ENCODE assay signal across 1 cellular context in the genomic region with DNA sequence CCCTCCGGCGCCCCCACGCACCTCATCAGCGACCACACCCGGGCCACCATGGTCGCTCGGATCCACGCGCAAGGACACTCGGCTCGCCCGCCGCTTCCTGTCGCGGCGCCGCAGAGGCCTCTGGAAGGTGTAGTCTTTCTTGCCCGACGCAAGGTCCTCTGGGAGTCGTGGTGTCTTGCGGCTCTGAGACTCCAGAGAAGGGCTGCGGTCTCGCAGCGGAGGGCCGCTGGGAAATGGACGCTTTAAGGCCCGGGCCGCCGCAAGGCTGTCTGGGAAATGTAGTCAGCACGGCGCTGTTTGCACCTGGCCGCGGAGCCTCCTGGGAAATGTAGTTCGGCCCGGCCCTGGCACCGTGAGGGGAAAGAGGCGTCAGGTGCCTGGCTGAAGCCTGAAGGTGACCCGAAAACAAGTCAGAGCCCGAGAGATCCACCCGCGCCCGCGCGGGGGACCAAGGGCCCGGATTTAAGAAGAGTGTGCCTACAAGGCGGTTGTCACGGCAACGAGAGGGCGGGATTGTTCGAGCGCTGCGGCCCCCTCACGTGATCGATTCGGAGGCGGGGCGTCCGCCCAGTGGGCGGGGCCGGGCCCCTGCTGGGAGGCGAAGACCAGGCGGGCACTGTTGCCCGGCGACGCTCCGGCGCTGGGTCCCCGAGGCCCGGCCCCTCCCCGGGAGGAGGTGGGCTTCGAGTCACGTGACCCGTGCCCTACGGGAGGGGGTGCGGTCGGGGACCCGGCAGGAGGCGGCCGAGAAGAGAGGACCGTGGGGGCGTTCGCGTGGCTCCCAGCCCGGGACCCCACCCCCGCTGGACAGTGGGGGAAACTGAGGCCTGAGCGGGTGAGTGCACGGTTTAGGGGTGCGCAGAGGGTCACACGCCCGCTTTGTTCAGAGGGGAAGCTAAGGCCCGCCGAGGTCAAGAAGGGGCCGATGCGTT.
TF ChIP-seq lines count a peak whose summit lies in the region.

A gene with protein sequence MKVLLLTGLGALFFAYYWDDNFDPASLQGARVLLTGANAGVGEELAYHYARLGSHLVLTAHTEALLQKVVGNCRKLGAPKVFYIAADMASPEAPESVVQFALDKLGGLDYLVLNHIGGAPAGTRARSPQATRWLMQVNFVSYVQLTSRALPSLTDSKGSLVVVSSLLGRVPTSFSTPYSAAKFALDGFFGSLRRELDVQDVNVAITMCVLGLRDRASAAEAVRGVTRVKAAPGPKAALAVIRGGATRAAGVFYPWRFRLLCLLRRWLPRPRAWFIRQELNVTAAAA (plus strand): TSS at position 591 of the 932 bp plus-strand sequence. CDS start 3,806 bp downstream, outside the sequence.
A gene with protein sequence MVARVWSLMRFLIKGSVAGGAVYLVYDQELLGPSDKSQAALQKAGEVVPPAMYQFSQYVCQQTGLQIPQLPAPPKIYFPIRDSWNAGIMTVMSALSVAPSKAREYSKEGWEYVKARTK (minus strand): TSS at position 80 of the 932 bp plus-strand sequence. CDS start 30 bp downstream, at position 50.

TF ChIP-seq in GM12878, 131 proteins besides CTCF, POLR2A, EP300 and RAD21 (continued from another document and continues in another):
- TF ChIP-seq, protein P1, sequence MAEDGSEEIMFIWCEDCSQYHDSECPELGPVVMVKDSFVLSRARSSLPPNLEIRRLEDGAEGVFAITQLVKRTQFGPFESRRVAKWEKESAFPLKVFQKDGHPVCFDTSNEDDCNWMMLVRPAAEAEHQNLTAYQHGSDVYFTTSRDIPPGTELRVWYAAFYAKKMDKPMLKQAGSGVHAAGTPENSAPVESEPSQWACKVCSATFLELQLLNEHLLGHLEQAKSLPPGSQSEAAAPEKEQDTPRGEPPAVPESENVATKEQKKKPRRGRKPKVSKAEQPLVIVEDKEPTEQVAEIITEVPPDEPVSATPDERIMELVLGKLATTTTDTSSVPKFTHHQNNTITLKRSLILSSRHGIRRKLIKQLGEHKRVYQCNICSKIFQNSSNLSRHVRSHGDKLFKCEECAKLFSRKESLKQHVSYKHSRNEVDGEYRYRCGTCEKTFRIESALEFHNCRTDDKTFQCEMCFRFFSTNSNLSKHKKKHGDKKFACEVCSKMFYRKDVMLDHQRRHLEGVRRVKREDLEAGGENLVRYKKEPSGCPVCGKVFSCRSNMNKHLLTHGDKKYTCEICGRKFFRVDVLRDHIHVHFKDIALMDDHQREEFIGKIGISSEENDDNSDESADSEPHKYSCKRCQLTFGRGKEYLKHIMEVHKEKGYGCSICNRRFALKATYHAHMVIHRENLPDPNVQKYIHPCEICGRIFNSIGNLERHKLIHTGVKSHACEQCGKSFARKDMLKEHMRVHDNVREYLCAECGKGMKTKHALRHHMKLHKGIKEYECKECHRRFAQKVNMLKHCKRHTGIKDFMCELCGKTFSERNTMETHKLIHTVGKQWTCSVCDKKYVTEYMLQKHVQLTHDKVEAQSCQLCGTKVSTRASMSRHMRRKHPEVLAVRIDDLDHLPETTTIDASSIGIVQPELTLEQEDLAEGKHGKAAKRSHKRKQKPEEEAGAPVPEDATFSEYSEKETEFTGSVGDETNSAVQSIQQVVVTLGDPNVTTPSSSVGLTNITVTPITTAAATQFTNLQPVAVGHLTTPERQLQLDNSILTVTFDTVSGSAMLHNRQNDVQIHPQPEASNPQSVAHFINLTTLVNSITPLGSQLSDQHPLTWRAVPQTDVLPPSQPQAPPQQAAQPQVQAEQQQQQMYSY (CRISPR knock-in tag; IDR thresholded peaks at IDR 0.05): peak; percentile 68; the same call in 1 of the 2 replicates
- TF ChIP-seq RCOR1 (conservative IDR thresholded peaks at IDR 0.05; ENCODE audit: low read depth, low read length) (no peak), IKZF2 (IDR thresholded peaks at IDR 0.05) (no peak; a peak in 1 of 4 replicates), WRNIP1 (IDR thresholded peaks at IDR 0.05; ENCODE audit: borderline replicate concordance, low read depth, low read length) (no peak), FOXK2 (IDR thresholded peaks at IDR 0.05) (no peak), SMAD1 (IDR thresholded peaks at IDR 0.05; ENCODE audit: low read depth, partially characterized antibody) (peak; percentile 3), HCFC1 (IDR thresholded peaks at IDR 0.05; ENCODE audit: low read length) (peak; percentile 99), NR2C2 (IDR thresholded peaks at IDR 0.05; ENCODE audit: borderline replicate concordance, control insufficient read depth, insufficient read length, low read depth) (no peak), SPI1 (IDR thresholded peaks at IDR 0.05; ENCODE audit: borderline replicate concordance, insufficient read depth, low read depth, low read length) (no peak), ASH2L (IDR thresholded peaks at IDR 0.05; ENCODE audit: borderline replicate concordance, low read depth) (peak; percentile 76; the same call in 1 of the 2 replicates), STAT1 (conservative IDR thresholded peaks at IDR 0.05) (peak; percentile 51; the same call in 1 of the 2 replicates), SIX5 (IDR thresholded peaks at IDR 0.05; ENCODE audit: low read depth, low read length, severe bottlenecking) (peak; percentile 95), NR2F1 (conservative IDR thresholded peaks at IDR 0.05) (0 out of 2 replicates have a peak, but pooled peaks have one; percentile 9), CBFB (IDR thresholded peaks at IDR 0.05; ENCODE audit: low read depth) (peak; percentile 84), ZNF217 (IDR thresholded peaks at IDR 0.05) (no peak), STAT3 (IDR thresholded peaks at IDR 0.05; ENCODE audit: low read depth, low read length) (no peak), CREB1 (IDR thresholded peaks at IDR 0.05; ENCODE audit: low read depth) (peak; percentile 90), CBX5 (IDR thresholded peaks at IDR 0.05; ENCODE audit: low read depth) (no peak), SIN3A (IDR thresholded peaks at IDR 0.05; ENCODE audit: low read depth, low read length) (peak; percentile 89), MYC (IDR thresholded peaks at IDR 0.05; ENCODE audit: insufficient read depth, insufficient read length, insufficient replicate concordance, low read length, severe bottlenecking) (peak; percentile 13), NFXL1 (IDR thresholded peaks at IDR 0.05; ENCODE audit: borderline replicate concordance) (no peak), SREBF2 (IDR thresholded peaks at IDR 0.05; ENCODE audit: low read length) (no peak), NR2C1 (IDR thresholded peaks at IDR 0.05) (peak; percentile 84), GATAD2B (conservative IDR thresholded peaks at IDR 0.05; ENCODE audit: low read depth) (peak; percentile 75; the same call in 1 of the 2 replicates), NRF1 (conservative IDR thresholded peaks at IDR 0.05; ENCODE audit: low read depth, low read length) (no peak), MXI1 (IDR thresholded peaks at IDR 0.05; ENCODE audit: low read depth, low read length) (peak; percentile 68), TCF12 (IDR thresholded peaks at IDR 0.05; ENCODE audit: low read depth, low read length) (peak; percentile 80), NFIC (IDR thresholded peaks at IDR 0.05; ENCODE audit: low read depth, low read length) (no peak), RFX5 (IDR thresholded peaks at IDR 0.05; ENCODE audit: low read depth, low read length) (no peak), SREBF1 (IDR thresholded peaks at IDR 0.05; ENCODE audit: low read length) (peak; percentile 92), CEBPB (IDR thresholded peaks at IDR 0.05; ENCODE audit: borderline replicate concordance in 1 of 2, low read depth in 2 of 2, low read length in 2 of 2) (no peak), LARP7 (IDR thresholded peaks at IDR 0.05) (no peak; the same call in none of the 2 replicates), ZNF622 (IDR thresholded peaks at IDR 0.05) (no peak), SUPT20H (IDR thresholded peaks at IDR 0.05; ENCODE audit: borderline replicate concordance, control insufficient read depth, low read depth, low read length) (no peak), EED (IDR thresholded peaks at IDR 0.05; ENCODE audit: low read depth) (no peak), SMARCA5 (IDR thresholded peaks at IDR 0.05) (0 out of 2 replicates have a peak, but pooled peaks have one; percentile 34), CHD4 (IDR thresholded peaks at IDR 0.05) (no peak), NFYA (IDR thresholded peaks at IDR 0.05; ENCODE audit: borderline replicate concordance, low read depth, low read length) (no peak), SRF (IDR thresholded peaks at IDR 0.05; ENCODE audit: low read depth in 2 of 2, low read length in 2 of 2) (peak in 1 of 2 experiments; percentile 70; a peak in 2 of 4 replicates), SUZ12 (IDR thresholded peaks at IDR 0.05; ENCODE audit: unreplicated experiment) (no peak)
- TF ChIP-seq, protein P2, sequence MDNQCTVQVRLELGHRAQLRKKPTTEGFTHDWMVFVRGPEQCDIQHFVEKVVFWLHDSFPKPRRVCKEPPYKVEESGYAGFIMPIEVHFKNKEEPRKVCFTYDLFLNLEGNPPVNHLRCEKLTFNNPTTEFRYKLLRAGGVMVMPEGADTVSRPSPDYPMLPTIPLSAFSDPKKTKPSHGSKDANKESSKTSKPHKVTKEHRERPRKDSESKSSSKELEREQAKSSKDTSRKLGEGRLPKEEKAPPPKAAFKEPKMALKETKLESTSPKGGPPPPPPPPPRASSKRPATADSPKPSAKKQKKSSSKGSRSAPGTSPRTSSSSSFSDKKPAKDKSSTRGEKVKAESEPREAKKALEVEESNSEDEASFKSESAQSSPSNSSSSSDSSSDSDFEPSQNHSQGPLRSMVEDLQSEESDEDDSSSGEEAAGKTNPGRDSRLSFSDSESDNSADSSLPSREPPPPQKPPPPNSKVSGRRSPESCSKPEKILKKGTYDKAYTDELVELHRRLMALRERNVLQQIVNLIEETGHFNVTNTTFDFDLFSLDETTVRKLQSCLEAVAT (IDR thresholded peaks at IDR 0.05): peak; percentile 92
- TF ChIP-seq, protein P3, sequence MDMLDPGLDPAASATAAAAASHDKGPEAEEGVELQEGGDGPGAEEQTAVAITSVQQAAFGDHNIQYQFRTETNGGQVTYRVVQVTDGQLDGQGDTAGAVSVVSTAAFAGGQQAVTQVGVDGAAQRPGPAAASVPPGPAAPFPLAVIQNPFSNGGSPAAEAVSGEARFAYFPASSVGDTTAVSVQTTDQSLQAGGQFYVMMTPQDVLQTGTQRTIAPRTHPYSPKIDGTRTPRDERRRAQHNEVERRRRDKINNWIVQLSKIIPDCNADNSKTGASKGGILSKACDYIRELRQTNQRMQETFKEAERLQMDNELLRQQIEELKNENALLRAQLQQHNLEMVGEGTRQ (IDR thresholded peaks at IDR 0.05; ENCODE audit: borderline replicate concordance, low read depth, low read length): peak; percentile 94
- TF ChIP-seq, protein P4, sequence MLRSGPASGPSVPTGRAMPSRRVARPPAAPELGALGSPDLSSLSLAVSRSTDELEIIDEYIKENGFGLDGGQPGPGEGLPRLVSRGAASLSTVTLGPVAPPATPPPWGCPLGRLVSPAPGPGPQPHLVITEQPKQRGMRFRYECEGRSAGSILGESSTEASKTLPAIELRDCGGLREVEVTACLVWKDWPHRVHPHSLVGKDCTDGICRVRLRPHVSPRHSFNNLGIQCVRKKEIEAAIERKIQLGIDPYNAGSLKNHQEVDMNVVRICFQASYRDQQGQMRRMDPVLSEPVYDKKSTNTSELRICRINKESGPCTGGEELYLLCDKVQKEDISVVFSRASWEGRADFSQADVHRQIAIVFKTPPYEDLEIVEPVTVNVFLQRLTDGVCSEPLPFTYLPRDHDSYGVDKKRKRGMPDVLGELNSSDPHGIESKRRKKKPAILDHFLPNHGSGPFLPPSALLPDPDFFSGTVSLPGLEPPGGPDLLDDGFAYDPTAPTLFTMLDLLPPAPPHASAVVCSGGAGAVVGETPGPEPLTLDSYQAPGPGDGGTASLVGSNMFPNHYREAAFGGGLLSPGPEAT (IDR thresholded peaks at IDR 0.05; ENCODE audit: low read depth): peak; percentile 55; the same call in 1 of the 2 replicates
- TF ChIP-seq, protein P5, sequence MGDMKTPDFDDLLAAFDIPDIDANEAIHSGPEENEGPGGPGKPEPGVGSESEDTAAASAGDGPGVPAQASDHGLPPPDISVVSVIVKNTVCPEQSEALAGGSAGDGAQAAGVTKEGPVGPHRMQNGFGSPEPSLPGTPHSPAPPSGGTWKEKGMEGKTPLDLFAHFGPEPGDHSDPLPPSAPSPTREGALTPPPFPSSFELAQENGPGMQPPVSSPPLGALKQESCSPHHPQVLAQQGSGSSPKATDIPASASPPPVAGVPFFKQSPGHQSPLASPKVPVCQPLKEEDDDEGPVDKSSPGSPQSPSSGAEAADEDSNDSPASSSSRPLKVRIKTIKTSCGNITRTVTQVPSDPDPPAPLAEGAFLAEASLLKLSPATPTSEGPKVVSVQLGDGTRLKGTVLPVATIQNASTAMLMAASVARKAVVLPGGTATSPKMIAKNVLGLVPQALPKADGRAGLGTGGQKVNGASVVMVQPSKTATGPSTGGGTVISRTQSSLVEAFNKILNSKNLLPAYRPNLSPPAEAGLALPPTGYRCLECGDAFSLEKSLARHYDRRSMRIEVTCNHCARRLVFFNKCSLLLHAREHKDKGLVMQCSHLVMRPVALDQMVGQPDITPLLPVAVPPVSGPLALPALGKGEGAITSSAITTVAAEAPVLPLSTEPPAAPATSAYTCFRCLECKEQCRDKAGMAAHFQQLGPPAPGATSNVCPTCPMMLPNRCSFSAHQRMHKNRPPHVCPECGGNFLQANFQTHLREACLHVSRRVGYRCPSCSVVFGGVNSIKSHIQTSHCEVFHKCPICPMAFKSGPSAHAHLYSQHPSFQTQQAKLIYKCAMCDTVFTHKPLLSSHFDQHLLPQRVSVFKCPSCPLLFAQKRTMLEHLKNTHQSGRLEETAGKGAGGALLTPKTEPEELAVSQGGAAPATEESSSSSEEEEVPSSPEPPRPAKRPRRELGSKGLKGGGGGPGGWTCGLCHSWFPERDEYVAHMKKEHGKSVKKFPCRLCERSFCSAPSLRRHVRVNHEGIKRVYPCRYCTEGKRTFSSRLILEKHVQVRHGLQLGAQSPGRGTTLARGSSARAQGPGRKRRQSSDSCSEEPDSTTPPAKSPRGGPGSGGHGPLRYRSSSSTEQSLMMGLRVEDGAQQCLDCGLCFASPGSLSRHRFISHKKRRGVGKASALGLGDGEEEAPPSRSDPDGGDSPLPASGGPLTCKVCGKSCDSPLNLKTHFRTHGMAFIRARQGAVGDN (IDR thresholded peaks at IDR 0.05): no peak; the same call in 1 of the 2 replicates
- TF ChIP-seq, protein P6, sequence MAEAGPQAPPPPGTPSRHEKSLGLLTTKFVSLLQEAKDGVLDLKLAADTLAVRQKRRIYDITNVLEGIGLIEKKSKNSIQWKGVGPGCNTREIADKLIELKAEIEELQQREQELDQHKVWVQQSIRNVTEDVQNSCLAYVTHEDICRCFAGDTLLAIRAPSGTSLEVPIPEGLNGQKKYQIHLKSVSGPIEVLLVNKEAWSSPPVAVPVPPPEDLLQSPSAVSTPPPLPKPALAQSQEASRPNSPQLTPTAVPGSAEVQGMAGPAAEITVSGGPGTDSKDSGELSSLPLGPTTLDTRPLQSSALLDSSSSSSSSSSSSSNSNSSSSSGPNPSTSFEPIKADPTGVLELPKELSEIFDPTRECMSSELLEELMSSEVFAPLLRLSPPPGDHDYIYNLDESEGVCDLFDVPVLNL (IDR thresholded peaks at IDR 0.05; ENCODE audit: low read depth, low read length): no peak
- TF ChIP-seq, protein P7, sequence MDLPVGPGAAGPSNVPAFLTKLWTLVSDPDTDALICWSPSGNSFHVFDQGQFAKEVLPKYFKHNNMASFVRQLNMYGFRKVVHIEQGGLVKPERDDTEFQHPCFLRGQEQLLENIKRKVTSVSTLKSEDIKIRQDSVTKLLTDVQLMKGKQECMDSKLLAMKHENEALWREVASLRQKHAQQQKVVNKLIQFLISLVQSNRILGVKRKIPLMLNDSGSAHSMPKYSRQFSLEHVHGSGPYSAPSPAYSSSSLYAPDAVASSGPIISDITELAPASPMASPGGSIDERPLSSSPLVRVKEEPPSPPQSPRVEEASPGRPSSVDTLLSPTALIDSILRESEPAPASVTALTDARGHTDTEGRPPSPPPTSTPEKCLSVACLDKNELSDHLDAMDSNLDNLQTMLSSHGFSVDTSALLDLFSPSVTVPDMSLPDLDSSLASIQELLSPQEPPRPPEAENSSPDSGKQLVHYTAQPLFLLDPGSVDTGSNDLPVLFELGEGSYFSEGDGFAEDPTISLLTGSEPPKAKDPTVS (IDR thresholded peaks at IDR 0.05; ENCODE audit: low read depth, low read length): no peak
